28 cellular contexts compared by ENCODE assay signal in genomic region chr16:77344306-77344705, GRCh38.
DNase-seq lines count a peak whose midpoint lies in the region; ATAC-seq and TF ChIP-seq lines count a peak whose summit lies in the region.
"Had no signal": no experiment of that assay in that cellular context is flagged by ENCODE, and none has a peak within 500 bp of the region (broad histone marks: within the 10 kb centered on the region; RNA-seq: fewer than 3 reads in every experiment).

No MANE protein-coding gene starts in this region.

- no TSS peak for BruUV-seq in Panc1 (replicated peaks; lab: Mats Ljungman, UMichigan)

- no peak overlapping the region for H3K27ac Mint-ChIP-seq in activated T-cell treated with anti-CD3 and anti-CD28 coated beads, Interleukin-2, amount 50 U/mL, for 72 hours
- no peak overlapping the region for H3K27ac Mint-ChIP-seq in activated CD8-positive, alpha-beta T cell treated with anti-CD3 and anti-CD28 coated beads for 36 hours
- H3K27ac Mint-ChIP-seq: activated CD4-positive, alpha-beta T cell treated with anti-CD3 and anti-CD28 coated beads, Interleukin-2, amount 10 ng/mL, durations not matched to agents 24 days and 14 days; activated CD8-positive, alpha-beta memory T cell treated with anti-CD3 and anti-CD28 coated beads, Interleukin-2, amount 10 ng/mL, durations not matched to agents 7 days and 5 days; activated naive CD8-positive, alpha-beta T cell treated with anti-CD3 and anti-CD28 coated beads for 36 hours; activated T-helper 1 cell treated with anti-CD3 and anti-CD28 coated beads, Interleukin-12 subunit alpha, Interleukin-12 subunit beta, Interleukin-2, Interleukin-4 antibody, amounts not matched to agents 30 ng/mL and 10 ng/mL and 1 ng/mL, durations not matched to agents 14 hours and 24 hours and 36 hours; CD8-positive, alpha-beta T cell; endodermal cell; T-helper 17 cell had no signal

- H3K4me3 Mint-ChIP-seq in activated T-cell treated with anti-CD3 and anti-CD28 coated beads, Interleukin-2, amount 50 U/mL, for 72 hours = no peak overlapping the region
- no peak overlapping the region for H3K4me3 Mint-ChIP-seq in activated CD8-positive, alpha-beta T cell treated with anti-CD3 and anti-CD28 coated beads for 36 hours
- H3K4me3 Mint-ChIP-seq: activated CD4-positive, alpha-beta T cell treated with anti-CD3 and anti-CD28 coated beads, Interleukin-2, amount 10 ng/mL, durations not matched to agents 24 days and 14 days; activated CD8-positive, alpha-beta memory T cell treated with anti-CD3 and anti-CD28 coated beads, Interleukin-2, amount 10 ng/mL, durations not matched to agents 7 days and 5 days; activated naive CD8-positive, alpha-beta T cell treated with anti-CD3 and anti-CD28 coated beads for 36 hours; activated T-helper 1 cell treated with anti-CD3 and anti-CD28 coated beads, Interleukin-12 subunit alpha, Interleukin-12 subunit beta, Interleukin-2, Interleukin-4 antibody, amounts not matched to agents 30 ng/mL and 10 ng/mL and 1 ng/mL, durations not matched to agents 14 hours and 24 hours and 36 hours; CD8-positive, alpha-beta T cell; endodermal cell; T-helper 17 cell had no signal

- H3K4me1 Mint-ChIP-seq in activated T-cell treated with anti-CD3 and anti-CD28 coated beads, Interleukin-2, amount 50 U/mL, for 72 hours (ENCODE audit: low read depth) = no peaks in the 10 kb centered on the region
- H3K4me1 Mint-ChIP-seq in activated CD8-positive, alpha-beta T cell treated with anti-CD3 and anti-CD28 coated beads for 36 hours (ENCODE audit: low read depth) = no peaks in the 10 kb centered on the region
- H3K4me1 Mint-ChIP-seq: activated CD4-positive, alpha-beta T cell treated with anti-CD3 and anti-CD28 coated beads, Interleukin-2, amount 10 ng/mL, durations not matched to agents 24 days and 14 days; activated CD8-positive, alpha-beta memory T cell treated with anti-CD3 and anti-CD28 coated beads, Interleukin-2, amount 10 ng/mL, durations not matched to agents 7 days and 5 days; activated naive CD8-positive, alpha-beta T cell treated with anti-CD3 and anti-CD28 coated beads for 36 hours; T-helper 17 cell had no signal

- H3K9me3 Mint-ChIP-seq in activated T-cell treated with anti-CD3 and anti-CD28 coated beads, Interleukin-2, amount 50 U/mL, for 72 hours = peaks cover 0 to 3% of the 10 kb centered on the region in 2 donors
- no peaks in the 10 kb centered on the region for H3K9me3 Mint-ChIP-seq in activated CD8-positive, alpha-beta T cell treated with anti-CD3 and anti-CD28 coated beads for 36 hours
- H3K9me3 Mint-ChIP-seq: activated CD4-positive, alpha-beta T cell treated with anti-CD3 and anti-CD28 coated beads, Interleukin-2, amount 10 ng/mL, durations not matched to agents 24 days and 14 days; activated naive CD8-positive, alpha-beta T cell treated with anti-CD3 and anti-CD28 coated beads for 36 hours; CD8-positive, alpha-beta T cell had no signal

- POLR2A ChIA-PET in Panc1 (lab: Charles Lee) = no interaction called here
- POLR2A ChIA-PET in activated CD8-positive, alpha-beta T cell treated with anti-CD3 and anti-CD28 coated beads for 36 hours (lab: Charles Lee) = no interaction called here

- in situ Hi-C loops in Panc1 (cut with HindIII; ENCODE audit: low pct_unique_long_range_greater_than_20kb, low sequenced_read_pairs) = no loop called here

- intact Hi-C loops in Panc1 (cut with micrococcal nuclease; ENCODE audit: unreplicated experiment) = no loop called here
- intact Hi-C loops in activated CD8-positive, alpha-beta T cell treated with anti-CD3 and anti-CD28 coated beads for 36 hours (cut with micrococcal nuclease) = no loop called here

- no peaks in the 10 kb centered on the region for H3K9me3 ChIP-seq in Panc1 (ENCODE audit: control insufficient read depth, insufficient read depth, low read depth, low read length)
- H3K9me3 ChIP-seq: esophagus squamous epithelium, psoas muscle, tibial nerve had no signal

- CTCF ChIA-PET in Panc1 (lab: Charles Lee) = no interaction called here
- CTCF ChIA-PET in activated CD8-positive, alpha-beta T cell treated with anti-CD3 and anti-CD28 coated beads for 36 hours (lab: Charles Lee) = no interaction called here

- peak in 1 of 2 donors; percentile 13 for DNase-seq in activated T-cell treated with anti-CD3 and anti-CD28 coated beads, Interleukin-2, amount 50 U/mL, for 72 hours
- DNase-seq in activated T-cell treated with anti-CD3 and anti-CD28 coated beads for 4 hours = no peak
- DNase-seq in Panc1 (ENCODE audit: low read depth, low spot score) = no peak
- peak; percentile 33 for DNase-seq in fibroblast of mammary gland (ENCODE audit: low read depth)
- peak; percentile 65 for DNase-seq in stromal cell of bone marrow (ENCODE audit: low read depth)
- DNase-seq in activated CD8-positive, alpha-beta T cell treated with anti-CD3 and anti-CD28 coated beads for 36 hours = no peak
- no peak for DNase-seq in activated gamma-delta T cell treated with Interleukin-2 at 50 U/mL for 16 hours
- DNase-seq: activated CD4-positive, alpha-beta T cell treated with anti-CD3 and anti-CD28 coated beads, Interleukin-2, amount 10 ng/mL, durations not matched to agents 24 days and 14 days; activated CD8-positive, alpha-beta memory T cell treated with anti-CD3 and anti-CD28 coated beads, Interleukin-2, amount 10 ng/mL, durations not matched to agents 7 days and 5 days; activated naive CD8-positive, alpha-beta T cell treated with anti-CD3 and anti-CD28 coated beads for 36 hours; AML-193; CD8-positive, alpha-beta T cell; cortex of kidney; endodermal cell; esophagus squamous epithelium; GDM1; NCI-H1694; NCI-H524 treated with DMSO at 0.1 percent for 48 hours; psoas muscle; stimulated activated CD8-positive, alpha-beta memory T cell treated with anti-CD3 and anti-CD28 coated beads, Interleukin-4, amount 100 ng/mL, for 48 hours; stomach; T-helper 17 cell had no signal

- H3K27ac ChIP-seq in Panc1 (ENCODE audit: low read length) = peak overlapping the region; percentile 9; the same call in 1 of the 2 replicates
- H3K27ac ChIP-seq: esophagus squamous epithelium, KMS-11, psoas muscle, SK-N-MC, stomach, tibial nerve had no signal

- H3K27me3 ChIP-seq in Panc1 (ENCODE audit: control insufficient read depth, insufficient read depth, low read length) = no peaks in the 10 kb centered on the region
- H3K27me3 ChIP-seq: esophagus squamous epithelium, stomach, tibial nerve had no signal

- no peaks in the 10 kb centered on the region for H3K4me1 ChIP-seq in Panc1 (ENCODE audit: control insufficient read depth, insufficient read depth, low read length)
- H3K4me1 ChIP-seq: esophagus squamous epithelium, psoas muscle, stomach, tibial nerve had no signal

- no peak for TF ChIP-seq CTCF in Panc1 (IDR thresholded peaks at IDR 0.05)
- TF ChIP-seq CTCF in fibroblast of mammary gland (conservative IDR thresholded peaks at IDR 0.05; ENCODE audit: control insufficient read depth, insufficient read depth, low read depth, low read length) = no peak
- TF ChIP-seq CTCF in activated CD8-positive, alpha-beta T cell treated with anti-CD3 and anti-CD28 coated beads for 36 hours (IDR thresholded peaks at IDR 0.05) = no peak

- H3K36me3 Mint-ChIP-seq in activated T-cell treated with anti-CD3 and anti-CD28 coated beads, Interleukin-2, amount 50 U/mL, for 72 hours (ENCODE audit: insufficient read depth in 2 of 2) = no peaks in the 10 kb centered on the region
- no peaks in the 10 kb centered on the region for H3K36me3 Mint-ChIP-seq in activated CD8-positive, alpha-beta T cell treated with anti-CD3 and anti-CD28 coated beads for 36 hours (ENCODE audit: low read depth)
- H3K36me3 Mint-ChIP-seq: activated CD8-positive, alpha-beta memory T cell treated with anti-CD3 and anti-CD28 coated beads, Interleukin-2, amount 10 ng/mL, durations not matched to agents 7 days and 5 days; activated naive CD8-positive, alpha-beta T cell treated with anti-CD3 and anti-CD28 coated beads for 36 hours; CD8-positive, alpha-beta T cell had no signal

- H3K4me3 ChIP-seq in Panc1 (ENCODE audit: low read depth in 2 of 2, low read length in 2 of 2) (no peak overlapping the region), fibroblast of mammary gland (ENCODE audit: control insufficient read depth, low read depth, low read length) (no peak overlapping the region)
- H3K4me3 ChIP-seq: esophagus squamous epithelium, lung, psoas muscle, SK-N-MC, stomach, tibial nerve had no signal

- ATAC-seq in activated T-cell treated with anti-CD3 and anti-CD28 coated beads, Interleukin-2, amount 50 U/mL, for 72 hours (replicated peaks in 1 of 2) = peak; percentile 80 to 85
- ATAC-seq in Panc1 (no peak), GM21786 (IDR thresholded peaks at IDR 0.05; ENCODE audit: unreplicated experiment) (no peak)
- ATAC-seq in activated CD8-positive, alpha-beta T cell treated with anti-CD3 and anti-CD28 coated beads for 36 hours = no peak
- ATAC-seq: activated CD8-positive, alpha-beta memory T cell treated with anti-CD3 and anti-CD28 coated beads, Interleukin-2, amount 10 ng/mL, durations not matched to agents 7 days and 5 days; CD8-positive, alpha-beta T cell; psoas muscle; T-helper 17 cell had no signal

- H3K27me3 Mint-ChIP-seq in activated T-cell treated with anti-CD3 and anti-CD28 coated beads, Interleukin-2, amount 50 U/mL, for 72 hours (ENCODE audit: low read depth) = peaks cover 23% of the 10 kb centered on the region
- H3K27me3 Mint-ChIP-seq in activated CD8-positive, alpha-beta T cell treated with anti-CD3 and anti-CD28 coated beads for 36 hours = peaks cover 8% of the 10 kb centered on the region

- no peaks in the 10 kb centered on the region for H3K36me3 ChIP-seq in Panc1 (ENCODE audit: control insufficient read depth, insufficient read depth, low read length)
- H3K36me3 ChIP-seq: esophagus squamous epithelium, stomach, tibial nerve had no signal

Comparison
In these comparisons a context has a peak if more than half of its experiments do, and no peak if none do; other contexts are left out.
1. ATAC-seq: peak in activated T-cell treated with anti-CD3 and anti-CD28 coated beads, Interleukin-2, amount 50 U/mL, for 72 hours (2 of 2); none in Panc1 (single experiment), activated CD8-positive, alpha-beta T cell treated with anti-CD3 and anti-CD28 coated beads for 36 hours (single experiment) and GM21786 (single experiment).
2. DNase-seq: peak in fibroblast of mammary gland (single experiment) and stromal cell of bone marrow (single experiment); none in activated T-cell treated with anti-CD3 and anti-CD28 coated beads for 4 hours (single experiment), Panc1 (single experiment), activated CD8-positive, alpha-beta T cell treated with anti-CD3 and anti-CD28 coated beads for 36 hours (single experiment) and activated gamma-delta T cell treated with Interleukin-2 at 50 U/mL for 16 hours (single experiment).